ENCODE assay signal across 19 cellular contexts in genomic region chr16:8645831-8646230, GRCh38. TPM values are rescaled to one million over a fixed set of nuclear protein-coding genes. Genes with fewer than 3 reads are reported as not detected.
A peak's percentile ranks its signal among the peaks of the same experiment; 100 is the strongest.
DNase-seq lines count a peak whose midpoint lies in the region; ATAC-seq, FAIRE-seq and TF ChIP-seq lines count a peak whose summit lies in the region.
"Had no signal": no experiment of that assay in that cellular context is flagged by ENCODE, and none has a peak within 500 bp of the region (broad histone marks: within the 10 kb centered on the region; RNA-seq: fewer than 3 reads in every experiment).

No MANE protein-coding gene starts in this region.

- ATAC-seq in stimulated activated naive CD8-positive, alpha-beta T cell treated with anti-CD3 and anti-CD28 coated beads, Interleukin-15, amount 100 ng/mL, for 72 hours, result no peak
- ATAC-seq in activated naive CD8-positive, alpha-beta T cell treated with anti-CD3 and anti-CD28 coated beads, Interleukin-2, amount 10 ng/mL, durations not matched to agents 7 days and 5 days (ENCODE audit: low read depth), result no peak
- ATAC-seq in foreskin keratinocyte (peak; percentile 98), HG02763 (IDR thresholded peaks at IDR 0.05; ENCODE audit: unreplicated experiment) (no peak)
- ATAC-seq: GM23338, HCT116 had no signal

- H3K27ac ChIP-seq in foreskin keratinocyte, result peak overlapping the region; percentile 55

- no peaks in the 10 kb centered on the region for H3K27me3 Mint-ChIP-seq in stimulated activated naive CD8-positive, alpha-beta T cell treated with anti-CD3 and anti-CD28 coated beads, Interleukin-15, Interleukin-2, amounts not matched to agents 100 ng/mL and 50 ng/mL, for 24 hours
- no peaks in the 10 kb centered on the region for H3K27me3 Mint-ChIP-seq in stimulated activated naive CD8-positive, alpha-beta T cell treated with anti-CD3 and anti-CD28 coated beads, Interleukin-15, amount 100 ng/mL, for 72 hours
- H3K27me3 Mint-ChIP-seq in activated naive CD8-positive, alpha-beta T cell treated with anti-CD3 and anti-CD28 coated beads, Interleukin-2, amount 10 ng/mL, durations not matched to agents 7 days and 5 days, result no peaks in the 10 kb centered on the region
- no peaks in the 10 kb centered on the region for H3K27me3 Mint-ChIP-seq in Caco-2 (ENCODE audit: insufficient read depth, unreplicated experiment)

- no peaks in the 10 kb centered on the region for H3K27me3 ChIP-seq in foreskin keratinocyte
- no peaks in the 10 kb centered on the region for H3K27me3 ChIP-seq in Caco-2 (replicated peaks; ENCODE audit: control insufficient read depth, insufficient read depth, low read length)

- H3K27ac Mint-ChIP-seq in stimulated activated naive CD8-positive, alpha-beta T cell treated with anti-CD3 and anti-CD28 coated beads, Interleukin-15, Interleukin-2, amounts not matched to agents 100 ng/mL and 50 ng/mL, for 24 hours, result peak overlapping the region; percentile 7
- H3K27ac Mint-ChIP-seq in stimulated activated naive CD8-positive, alpha-beta T cell treated with anti-CD3 and anti-CD28 coated beads, Interleukin-15, amount 100 ng/mL, for 72 hours, result no peak overlapping the region
- H3K27ac Mint-ChIP-seq in activated naive CD8-positive, alpha-beta T cell treated with anti-CD3 and anti-CD28 coated beads, Interleukin-2, amount 10 ng/mL, durations not matched to agents 7 days and 5 days, result peak overlapping the region; percentile 71
- H3K27ac Mint-ChIP-seq in Caco-2 (ENCODE audit: unreplicated experiment), result no peak overlapping the region
- H3K27ac Mint-ChIP-seq: GM23338 had no signal

- H3K9me3 Mint-ChIP-seq in stimulated activated naive CD8-positive, alpha-beta T cell treated with anti-CD3 and anti-CD28 coated beads, Interleukin-15, Interleukin-2, amounts not matched to agents 100 ng/mL and 50 ng/mL, for 24 hours, result no peaks in the 10 kb centered on the region
- no peaks in the 10 kb centered on the region for H3K9me3 Mint-ChIP-seq in stimulated activated naive CD8-positive, alpha-beta T cell treated with anti-CD3 and anti-CD28 coated beads, Interleukin-15, amount 100 ng/mL, for 72 hours
- H3K9me3 Mint-ChIP-seq in activated naive CD8-positive, alpha-beta T cell treated with anti-CD3 and anti-CD28 coated beads, Interleukin-2, amount 10 ng/mL, durations not matched to agents 7 days and 5 days, result no peaks in the 10 kb centered on the region
- no peaks in the 10 kb centered on the region for H3K9me3 Mint-ChIP-seq in Caco-2 (ENCODE audit: unreplicated experiment)
- H3K9me3 Mint-ChIP-seq: GM23338 had no signal

- H3K4me1 ChIP-seq in foreskin keratinocyte, result peaks cover 4% of the 10 kb centered on the region
- H3K4me1 ChIP-seq in Caco-2, result no peaks in the 10 kb centered on the region

- no peak for DNase-seq in stimulated activated naive CD8-positive, alpha-beta T cell treated with anti-CD3 and anti-CD28 coated beads, Interleukin-15, amount 100 ng/mL, for 72 hours
- no peak for DNase-seq in activated naive CD8-positive, alpha-beta T cell treated with anti-CD3 and anti-CD28 coated beads, Interleukin-2, amount 10 ng/mL, durations not matched to agents 7 days and 5 days
- DNase-seq in foreskin keratinocyte, result peak; percentile 92 to 94
- DNase-seq in GM19239 (ENCODE audit: insufficient read length, low spot score), result no peak
- no peak for DNase-seq in Caco-2
- DNase-seq: C1 segment of cervical spinal cord, KBM-7, NCI-H1436 treated with DMSO at 0.1 percent for 48 hours, NCI-H2081 treated with DMSO at 0.1 percent for 48 hours, NCI-H2227 treated with DMSO at 0.1 percent for 48 hours, NCI-H524, SIG-M5 had no signal

- CTCF ChIA-PET in Caco-2 (lab: Charles Lee), result interaction anchor here (0.5 kb wide), 1 partner anchor 79 kb away, joined by 3 read pairs; no protein-coding TSS in a partner anchor

- H3K36me3 Mint-ChIP-seq in stimulated activated naive CD8-positive, alpha-beta T cell treated with anti-CD3 and anti-CD28 coated beads, Interleukin-15, Interleukin-2, amounts not matched to agents 100 ng/mL and 50 ng/mL, for 24 hours (ENCODE audit: low read depth), result peaks cover 67% of the 10 kb centered on the region
- H3K36me3 Mint-ChIP-seq in activated naive CD8-positive, alpha-beta T cell treated with anti-CD3 and anti-CD28 coated beads, Interleukin-2, amount 10 ng/mL, durations not matched to agents 7 days and 5 days, result peaks cover 38% of the 10 kb centered on the region
- peaks cover 67% of the 10 kb centered on the region for H3K36me3 Mint-ChIP-seq in Caco-2 (ENCODE audit: insufficient read depth, unreplicated experiment)

- POLR2A ChIA-PET in activated naive CD8-positive, alpha-beta T cell treated with anti-CD3 and anti-CD28 coated beads, Interleukin-2, amount 10 ng/mL, durations not matched to agents 7 days and 5 days (lab: Charles Lee), result no interaction called here
- POLR2A ChIA-PET in Caco-2 (lab: Charles Lee), result interaction anchor here (0.6 kb wide), 1 partner anchor 25 kb away, joined by 3 read pairs; no protein-coding TSS in a partner anchor

- no peak overlapping the region for H3K4me3 ChIP-seq in Caco-2 (ENCODE audit: low read depth, low read length)
- H3K4me3 ChIP-seq: GM23338 had no signal

- H3K4me1 Mint-ChIP-seq in stimulated activated naive CD8-positive, alpha-beta T cell treated with anti-CD3 and anti-CD28 coated beads, Interleukin-15, Interleukin-2, amounts not matched to agents 100 ng/mL and 50 ng/mL, for 24 hours (ENCODE audit: low read depth), result peaks cover 10% of the 10 kb centered on the region
- H3K4me1 Mint-ChIP-seq in stimulated activated naive CD8-positive, alpha-beta T cell treated with anti-CD3 and anti-CD28 coated beads, Interleukin-15, amount 100 ng/mL, for 72 hours, result peaks cover 15% of the 10 kb centered on the region
- H3K4me1 Mint-ChIP-seq in activated naive CD8-positive, alpha-beta T cell treated with anti-CD3 and anti-CD28 coated beads, Interleukin-2, amount 10 ng/mL, durations not matched to agents 7 days and 5 days, result peaks cover 15% of the 10 kb centered on the region
- H3K4me1 Mint-ChIP-seq in Caco-2 (ENCODE audit: low read depth, unreplicated experiment), result no peaks in the 10 kb centered on the region
- H3K4me1 Mint-ChIP-seq: GM23338 had no signal

- intact Hi-C loops in Caco-2 (cut with micrococcal nuclease; ENCODE audit: unreplicated experiment), result no loop called here

- peak; percentile 6 for TF ChIP-seq CTCF in foreskin keratinocyte (conservative IDR thresholded peaks at IDR 0.05)
- TF ChIP-seq CTCF in Caco-2 (IDR thresholded peaks at IDR 0.05; ENCODE audit: insufficient read depth in 1 of 2, low read depth in 1 of 2, low read length in 1 of 2, severe bottlenecking in 1 of 2, unreplicated experiment in 1 of 2), result no peak

- no peak overlapping the region for H3K4me3 Mint-ChIP-seq in stimulated activated naive CD8-positive, alpha-beta T cell treated with anti-CD3 and anti-CD28 coated beads, Interleukin-15, Interleukin-2, amounts not matched to agents 100 ng/mL and 50 ng/mL, for 24 hours
- no peak overlapping the region for H3K4me3 Mint-ChIP-seq in stimulated activated naive CD8-positive, alpha-beta T cell treated with anti-CD3 and anti-CD28 coated beads, Interleukin-15, amount 100 ng/mL, for 72 hours
- no peak overlapping the region for H3K4me3 Mint-ChIP-seq in activated naive CD8-positive, alpha-beta T cell treated with anti-CD3 and anti-CD28 coated beads, Interleukin-2, amount 10 ng/mL, durations not matched to agents 7 days and 5 days
- H3K4me3 Mint-ChIP-seq in Caco-2 (ENCODE audit: unreplicated experiment), result no peak overlapping the region
- H3K4me3 Mint-ChIP-seq: GM23338 had no signal

- no peaks in the 10 kb centered on the region for H3K9me3 ChIP-seq in Caco-2

- no peak for FAIRE-seq in GM19239 (lab: Jason Lieb, UNC)
- FAIRE-seq: GM12891, GM18507 had no signal

- BruUV-seq in Caco-2 (replicated peaks; lab: Mats Ljungman, UMichigan), result no TSS peak

- peaks cover 3% of the 10 kb centered on the region for H3K36me3 ChIP-seq in Caco-2 (ENCODE audit: control insufficient read depth, insufficient read depth, low read length)

RNA-seq across cellular contexts. Expression of gene METTL22, which starts 24.3 kb away (rescaled TPM):
- 10 to 100 TPM; 36.3 to 40.8 TPM for total RNA-seq in activated naive CD8-positive, alpha-beta T cell treated with anti-CD3 and anti-CD28 coated beads, Interleukin-2, amount 10 ng/mL, durations not matched to agents 7 days and 5 days
- 20.7 and 21.8 TPM in 2 replicates for total RNA-seq in foreskin keratinocyte
- polyA plus RNA-seq in foreskin keratinocyte, result 20.5 and 22.5 TPM in 2 replicates
- total RNA-seq in Caco-2 (2022), result 35.3 and 39.8 TPM in 2 replicates

RNA-seq across cellular contexts. Expression of gene ABAT, which starts 28.6 kb away (rescaled TPM):
- total RNA-seq in activated naive CD8-positive, alpha-beta T cell treated with anti-CD3 and anti-CD28 coated beads, Interleukin-2, amount 10 ng/mL, durations not matched to agents 7 days and 5 days, result 1 to 10 TPM; 5.4 to 6.0 TPM
- total RNA-seq in foreskin keratinocyte (6.0 and 10.2 TPM in 2 replicates), Caco-2 (2022) (28.8 and 34.9 TPM in 2 replicates)
- 2.7 and 3.5 TPM in 2 replicates for polyA plus RNA-seq in foreskin keratinocyte

RNA-seq across cellular contexts. Expression of gene TMEM114, which starts 55.5 kb away (rescaled TPM):
- not detected for total RNA-seq in activated naive CD8-positive, alpha-beta T cell treated with anti-CD3 and anti-CD28 coated beads, Interleukin-2, amount 10 ng/mL, durations not matched to agents 7 days and 5 days
- total RNA-seq in foreskin keratinocyte (not detected in 2 replicates), Caco-2 (2022) (not detected in 2 replicates)
- polyA plus RNA-seq in foreskin keratinocyte, result not detected in 2 replicates
- total RNA-seq: Daoy had no signal

Comparison
In these comparisons a context has a peak if more than half of its experiments do, and no peak if none do; other contexts are left out.
1. H3K27ac Mint-ChIP-seq: peak in stimulated activated naive CD8-positive, alpha-beta T cell treated with anti-CD3 and anti-CD28 coated beads, Interleukin-15, Interleukin-2, amounts not matched to agents 100 ng/mL and 50 ng/mL, for 24 hours (single experiment) and activated naive CD8-positive, alpha-beta T cell treated with anti-CD3 and anti-CD28 coated beads, Interleukin-2, amount 10 ng/mL, durations not matched to agents 7 days and 5 days (single experiment); none in stimulated activated naive CD8-positive, alpha-beta T cell treated with anti-CD3 and anti-CD28 coated beads, Interleukin-15, amount 100 ng/mL, for 72 hours (0 of 2) and Caco-2 (single experiment).
2. DNase-seq: peak in foreskin keratinocyte (2 of 2); none in stimulated activated naive CD8-positive, alpha-beta T cell treated with anti-CD3 and anti-CD28 coated beads, Interleukin-15, amount 100 ng/mL, for 72 hours (0 of 2), activated naive CD8-positive, alpha-beta T cell treated with anti-CD3 and anti-CD28 coated beads, Interleukin-2, amount 10 ng/mL, durations not matched to agents 7 days and 5 days (single experiment), GM19239 (single experiment) and Caco-2 (0 of 2).